In the genomic region with DNA sequence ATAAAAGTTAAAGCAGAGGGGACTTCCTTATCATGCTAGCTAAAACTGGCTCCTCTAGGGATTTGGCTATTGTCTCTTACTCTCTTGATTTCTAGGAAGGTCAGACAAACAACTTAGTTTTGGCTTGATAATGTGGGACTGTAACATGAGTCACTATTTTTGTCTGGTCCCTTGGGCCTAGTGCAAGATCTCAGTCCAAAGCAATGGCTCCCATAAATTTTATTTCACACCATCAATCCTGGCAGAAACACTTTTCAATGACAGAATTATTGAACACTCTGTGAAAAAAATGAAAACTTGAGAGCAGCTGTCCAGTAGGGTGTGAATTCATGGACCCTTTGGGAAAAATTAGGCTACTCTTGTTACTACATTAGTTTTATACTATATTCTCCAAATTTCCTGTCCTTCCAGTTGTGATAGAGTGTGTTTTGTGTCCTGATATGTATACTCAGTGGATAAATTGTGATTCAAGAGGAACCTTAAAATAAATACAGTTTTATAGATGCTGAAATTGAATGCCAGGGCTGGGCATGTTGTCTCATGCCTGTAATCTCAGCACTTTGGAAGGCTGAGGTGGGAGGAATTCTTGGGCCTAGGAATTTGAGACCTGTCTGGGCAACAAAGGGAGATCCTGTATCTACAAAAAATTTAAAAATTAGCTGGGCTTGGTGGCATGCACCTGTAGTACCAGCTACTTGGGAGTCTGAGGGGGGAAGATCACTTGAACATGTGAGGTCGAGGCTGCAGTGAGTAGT, we compare ENCODE assay signal across 15 cellular contexts. TPM values are rescaled to one million over a fixed set of nuclear protein-coding genes. Genes with fewer than 3 reads are reported as not detected.
"Had no signal": no experiment of that assay in that cellular context is flagged by ENCODE, and none has a peak within 500 bp of the region (broad histone marks: within the 10 kb centered on the region; RNA-seq: fewer than 3 reads in every experiment).

No MANE protein-coding gene starts in this region.

- H3K9me3 ChIP-seq: gastrocnemius medialis, left ventricle myocardium inferior had no signal

- H3K27ac ChIP-seq: gastrocnemius medialis, heart right ventricle, left ventricle myocardium inferior had no signal

- H3K4me1 ChIP-seq: gastrocnemius medialis, left ventricle myocardium inferior had no signal

- H3K4me1 Mint-ChIP-seq: activated CD8-positive, alpha-beta memory T cell treated with anti-CD3 and anti-CD28 coated beads, Interleukin-2, amount 10 ng/mL, durations not matched to agents 7 days and 5 days; brain; endodermal cell had no signal

- ATAC-seq: activated CD8-positive, alpha-beta memory T cell treated with anti-CD3 and anti-CD28 coated beads, Interleukin-2, amount 10 ng/mL, durations not matched to agents 7 days and 5 days; activated T-cell treated with anti-CD3 and anti-CD28 coated beads, Interleukin-2, amount 50 U/mL, for 4 hours; gastrocnemius medialis had no signal

- H3K27me3 ChIP-seq: gastrocnemius medialis, heart right ventricle had no signal

- H3K36me3 ChIP-seq: gastrocnemius medialis, heart right ventricle, left ventricle myocardium inferior had no signal

- H3K4me3 ChIP-seq: gastrocnemius medialis, heart right ventricle, left ventricle myocardium inferior had no signal

- DNase-seq: activated CD4-positive, alpha-beta T cell treated with anti-CD3 and anti-CD28 coated beads, Interleukin-2, amount 50 U/mL, for 4 hours; activated CD4-positive, CD25-positive, alpha-beta regulatory T cell treated with anti-CD3 and anti-CD28 coated beads, Interleukin-2, amount 50 U/mL, for 72 hours; activated CD8-positive, alpha-beta memory T cell treated with anti-CD3 and anti-CD28 coated beads, Interleukin-2, amount 10 ng/mL, durations not matched to agents 7 days and 5 days; activated gamma-delta T cell; activated T-cell treated with anti-CD3 and anti-CD28 coated beads, Interleukin-2, amount 50 U/mL, for 4 hours; amygdala; endodermal cell; gastrocnemius medialis; heart right ventricle; islet precursor cell; left ventricle myocardium inferior; mesendoderm; small intestine had no signal

- H3K27ac Mint-ChIP-seq: activated CD8-positive, alpha-beta memory T cell treated with anti-CD3 and anti-CD28 coated beads, Interleukin-2, amount 10 ng/mL, durations not matched to agents 7 days and 5 days; activated naive CD8-positive, alpha-beta T cell; brain; endodermal cell had no signal

- H3K4me3 Mint-ChIP-seq: activated CD8-positive, alpha-beta memory T cell treated with anti-CD3 and anti-CD28 coated beads, Interleukin-2, amount 10 ng/mL, durations not matched to agents 7 days and 5 days; activated naive CD8-positive, alpha-beta T cell; activated T-cell treated with anti-CD3 and anti-CD28 coated beads, Interleukin-2, amount 50 U/mL, for 4 hours; brain; endodermal cell had no signal

RNA-seq across cellular contexts. Expression of a gene that starts 46.9 kb away (rescaled TPM):
- total RNA-seq: endodermal cell had no signal
